21 cellular contexts compared by ENCODE assay signal in the genomic region with DNA sequence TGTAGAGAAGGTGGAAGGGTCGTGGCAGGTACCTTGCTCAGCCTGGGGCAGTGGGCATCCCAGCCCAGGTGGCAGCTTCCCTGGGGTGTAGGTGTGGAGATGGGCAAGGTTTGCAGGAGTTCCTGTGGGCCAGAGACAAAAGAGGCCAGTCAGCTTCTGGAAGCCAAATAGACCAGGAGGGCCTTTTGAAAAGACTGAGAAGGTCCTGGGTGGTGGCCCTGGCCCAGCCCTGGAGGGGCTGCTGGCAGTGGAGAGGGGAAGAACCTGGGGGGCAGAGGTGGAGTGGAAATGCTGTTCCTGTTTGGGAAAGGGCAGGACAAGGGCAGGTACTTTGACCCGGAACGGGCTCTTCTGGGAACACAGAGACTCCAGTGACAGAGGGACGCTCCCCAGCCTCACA. TPM values are rescaled to one million over a fixed set of nuclear protein-coding genes. Genes with fewer than 3 reads are reported as not detected.
"Had no signal": no experiment of that assay in that cellular context is flagged by ENCODE, and none has a peak within 500 bp of the region (broad histone marks: within the 10 kb centered on the region; RNA-seq: fewer than 3 reads in every experiment).

No MANE protein-coding gene starts in this region.

- H3K36me3 ChIP-seq: esophagus muscularis mucosa had no signal

- H3K27ac ChIP-seq: body of pancreas, dorsolateral prefrontal cortex, esophagus muscularis mucosa, VCaP had no signal

- H3K27me3 ChIP-seq: body of pancreas, dorsolateral prefrontal cortex, esophagus muscularis mucosa had no signal

- H3K27ac Mint-ChIP-seq: activated CD4-positive, alpha-beta T cell treated with anti-CD3 and anti-CD28 coated beads for 36 hours; activated CD8-positive, alpha-beta T cell treated with anti-CD3 and anti-CD28 coated beads, Interleukin-2, amount 10 ng/mL, durations not matched to agents 7 days and 5 days; nephron had no signal

- H3K36me3 Mint-ChIP-seq: immature natural killer cell had no signal

- H3K4me3 Mint-ChIP-seq: activated CD4-positive, alpha-beta T cell treated with anti-CD3 and anti-CD28 coated beads for 36 hours; activated CD8-positive, alpha-beta T cell treated with anti-CD3 and anti-CD28 coated beads, Interleukin-2, amount 10 ng/mL, durations not matched to agents 7 days and 5 days; immature natural killer cell; nephron had no signal

- DNase-seq: activated CD4-positive, alpha-beta T cell treated with anti-CD3 and anti-CD28 coated beads for 36 hours; activated naive CD4-positive, alpha-beta T cell treated with anti-CD3 and anti-CD28 coated beads, Interleukin-2, amount 50 U/mL, for 16 hours; amniotic stem cell; body of pancreas; cerebellar nuclear complex; immature natural killer cell; left colon; mammary epithelial cell; mucosa of descending colon; occipital lobe; stimulated activated CD4-positive, alpha-beta T cell treated with anti-CD3 and anti-CD28 coated beads, Interleukin-2, amount 100 ng/mL, for 48 hours; stimulated activated naive CD8-positive, alpha-beta T cell treated with anti-CD3 and anti-CD28 coated beads, Interleukin-15, Interleukin-2, amounts not matched to agents 100 U/mL and 50 U/mL, for 24 hours; T1000 had no signal

- H3K4me1 ChIP-seq: body of pancreas, esophagus muscularis mucosa had no signal

- H3K9me3 Mint-ChIP-seq: immature natural killer cell, nephron had no signal

- H3K4me3 ChIP-seq: body of pancreas, dorsolateral prefrontal cortex, esophagus muscularis mucosa, mucosa of descending colon had no signal

- H3K4me1 Mint-ChIP-seq: nephron had no signal

- H3K9me3 ChIP-seq: body of pancreas, esophagus muscularis mucosa, mucosa of descending colon had no signal

RNA-seq across cellular contexts. Expression of a gene that starts 7.0 kb away (rescaled TPM):
- total RNA-seq: activated CD8-positive, alpha-beta T cell treated with anti-CD3 and anti-CD28 coated beads, Interleukin-2, amount 10 ng/mL, durations not matched to agents 7 days and 5 days; body of pancreas; dorsolateral prefrontal cortex; esophagus muscularis mucosa; fibroblast of villous mesenchyme; left colon; mammary epithelial cell; mucosa of descending colon; occipital lobe; temporal lobe; ureter had no signal
- polyA plus RNA-seq: mammary epithelial cell had no signal

RNA-seq across cellular contexts. Expression of a gene that starts 20.1 kb away (rescaled TPM):
- total RNA-seq: body of pancreas, dorsolateral prefrontal cortex, esophagus muscularis mucosa, left colon, mucosa of descending colon, occipital lobe, temporal lobe, ureter had no signal
